9 cellular contexts compared by ENCODE assay signal in the genomic region with DNA sequence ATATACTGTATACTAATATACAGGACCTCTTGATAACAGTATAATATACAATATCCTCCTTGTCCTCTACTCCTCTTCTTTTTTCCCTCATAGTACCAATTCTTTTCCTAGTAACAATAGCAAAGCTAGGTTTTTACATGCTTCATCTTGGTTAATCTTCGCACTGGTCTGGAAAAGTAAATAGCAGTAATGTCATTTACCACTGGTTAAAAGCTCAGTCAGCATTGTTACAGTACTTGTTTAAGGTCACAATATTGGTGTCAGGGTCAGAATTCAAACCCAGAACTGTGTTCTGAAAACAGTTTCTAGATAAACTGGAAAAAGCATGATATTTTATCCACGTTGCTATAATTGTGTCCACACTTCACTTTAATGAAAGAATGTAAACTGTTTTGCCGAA.
"Had no signal": no experiment of that assay in that cellular context is flagged by ENCODE, and none has a peak within 500 bp of the region (broad histone marks: within the 10 kb centered on the region; RNA-seq: fewer than 3 reads in every experiment).

No MANE protein-coding gene starts in this region.

- FAIRE-seq: H1, K562 had no signal

- H3K4me3 ChIP-seq: GM23338, HAP-1, K562 had no signal

- H3K27ac Mint-ChIP-seq: GM23338, HFFc6 had no signal

- H3K4me3 Mint-ChIP-seq: GM23338, HFFc6 had no signal

- H3K4me2 ChIP-seq: GM23338 had no signal

- DNase-seq: H7, HFFc6, IMR-90, KG1 had no signal

- H3K9me3 Mint-ChIP-seq: GM23338 had no signal

- ATAC-seq: GM23338, HCT116, K562 had no signal
